ENCODE assay signal across 27 cellular contexts in genomic region chr4:101290651-101291050, GRCh38.
"Had no signal": no experiment of that assay in that cellular context is flagged by ENCODE, and none has a peak within 500 bp of the region (broad histone marks: within the 10 kb centered on the region; RNA-seq: fewer than 3 reads in every experiment).

No MANE protein-coding gene starts in this region.

- DNase-seq: activated CD4-positive, alpha-beta memory T cell treated with anti-CD3 and anti-CD28 coated beads, Interleukin-2, amount 10 ng/mL, durations not matched to agents 7 days and 5 days; activated CD4-positive, alpha-beta T cell treated with anti-CD3 and anti-CD28 coated beads for 36 hours; activated CD4-positive, alpha-beta T cell treated with anti-CD3 and anti-CD28 coated beads, Interleukin-2, amount 50 U/mL, for 1 hour; activated gamma-delta T cell treated with Interleukin-2 at 50 U/mL for 16 hours; activated naive CD4-positive, alpha-beta T cell treated with anti-CD3 and anti-CD28 coated beads, Interleukin-2, amount 10 ng/mL, durations not matched to agents 7 days and 5 days; activated naive CD8-positive, alpha-beta T cell treated with anti-CD3 and anti-CD28 coated beads, Interleukin-2, amount 10 ng/mL, durations not matched to agents 7 days and 5 days; activated T-cell treated with anti-CD3 and anti-CD28 coated beads for 4 hours; activated T-cell treated with anti-CD3 and anti-CD28 coated beads, Interleukin-2, amount 50 U/mL, for 48 hours; aorta; KG1; MV-4-11; NCI-H1105; NCI-H1436; NCI-H1694 treated with DMSO at 0.1 percent for 48 hours; NCI-H2081; NCI-H524 treated with DMSO at 0.1 percent for 48 hours; NK-92 treated with Interleukin-12 subunit alpha and Interleukin-12 subunit beta, amount 100 ng/mL, for 24 hours; OCI-M1; Right ventricle myocardium superior; SJCRH30; SK-N-SH; T-helper 1 cell had no signal

- H3K9me3 ChIP-seq: breast epithelium, SJCRH30, SK-N-SH had no signal

- H3K36me3 Mint-ChIP-seq: activated naive CD4-positive, alpha-beta T cell treated with anti-CD3 and anti-CD28 coated beads, Interleukin-2, amount 10 ng/mL, durations not matched to agents 7 days and 5 days; activated naive CD8-positive, alpha-beta T cell treated with anti-CD3 and anti-CD28 coated beads, Interleukin-2, amount 10 ng/mL, durations not matched to agents 7 days and 5 days had no signal

- ATAC-seq: activated CD4-positive, alpha-beta T cell treated with anti-CD3 and anti-CD28 coated beads for 36 hours; Panc1 had no signal

- H3K4me3 Mint-ChIP-seq: activated CD4-positive, alpha-beta memory T cell treated with anti-CD3 and anti-CD28 coated beads, Interleukin-2, amount 10 ng/mL, durations not matched to agents 7 days and 5 days; activated CD4-positive, alpha-beta T cell treated with anti-CD3 and anti-CD28 coated beads for 36 hours; activated naive CD4-positive, alpha-beta T cell treated with anti-CD3 and anti-CD28 coated beads, Interleukin-2, amount 10 ng/mL, durations not matched to agents 7 days and 5 days; activated naive CD8-positive, alpha-beta T cell treated with anti-CD3 and anti-CD28 coated beads, Interleukin-2, amount 10 ng/mL, durations not matched to agents 7 days and 5 days had no signal

- H3K27ac ChIP-seq: breast epithelium, RWPE1, SJCRH30, VCaP had no signal

- H3K4me3 ChIP-seq: breast epithelium, SJCRH30 had no signal

- H3K27ac Mint-ChIP-seq: activated CD4-positive, alpha-beta memory T cell treated with anti-CD3 and anti-CD28 coated beads, Interleukin-2, amount 10 ng/mL, durations not matched to agents 7 days and 5 days; activated CD4-positive, alpha-beta T cell treated with anti-CD3 and anti-CD28 coated beads for 36 hours; activated naive CD4-positive, alpha-beta T cell treated with anti-CD3 and anti-CD28 coated beads, Interleukin-2, amount 10 ng/mL, durations not matched to agents 7 days and 5 days; activated naive CD8-positive, alpha-beta T cell treated with anti-CD3 and anti-CD28 coated beads, Interleukin-2, amount 10 ng/mL, durations not matched to agents 7 days and 5 days; activated T-helper 2 cell treated with anti-CD3 and anti-CD28 coated beads, Interferon-gamma antibody, Interleukin-2, Interleukin-4, amounts not matched to agents 10 μg/mL and 5 μg/mL and 100 μg/mL, durations not matched to agents 14 hours and 24 hours and 36 hours had no signal

- H3K9me3 Mint-ChIP-seq: activated CD4-positive, alpha-beta memory T cell treated with anti-CD3 and anti-CD28 coated beads, Interleukin-2, amount 10 ng/mL, durations not matched to agents 7 days and 5 days; activated naive CD4-positive, alpha-beta T cell treated with anti-CD3 and anti-CD28 coated beads, Interleukin-2, amount 10 ng/mL, durations not matched to agents 7 days and 5 days; activated T-helper 2 cell treated with anti-CD3 and anti-CD28 coated beads, Interferon-gamma antibody, Interleukin-2, Interleukin-4, amounts not matched to agents 10 μg/mL and 5 μg/mL and 100 μg/mL, durations not matched to agents 14 hours and 24 hours and 36 hours had no signal

- H3K4me1 ChIP-seq: breast epithelium had no signal

- H3K4me1 Mint-ChIP-seq: activated naive CD4-positive, alpha-beta T cell treated with anti-CD3 and anti-CD28 coated beads, Interleukin-2, amount 10 ng/mL, durations not matched to agents 7 days and 5 days had no signal

- H3K27me3 ChIP-seq: breast epithelium, SJCRH30 had no signal

- H3K36me3 ChIP-seq: breast epithelium, SJCRH30 had no signal

- H3K27me3 Mint-ChIP-seq: activated CD4-positive, alpha-beta memory T cell treated with anti-CD3 and anti-CD28 coated beads, Interleukin-2, amount 10 ng/mL, durations not matched to agents 7 days and 5 days; activated CD4-positive, alpha-beta T cell treated with anti-CD3 and anti-CD28 coated beads for 36 hours; activated naive CD4-positive, alpha-beta T cell treated with anti-CD3 and anti-CD28 coated beads, Interleukin-2, amount 10 ng/mL, durations not matched to agents 7 days and 5 days had no signal
